In the genomic region with DNA sequence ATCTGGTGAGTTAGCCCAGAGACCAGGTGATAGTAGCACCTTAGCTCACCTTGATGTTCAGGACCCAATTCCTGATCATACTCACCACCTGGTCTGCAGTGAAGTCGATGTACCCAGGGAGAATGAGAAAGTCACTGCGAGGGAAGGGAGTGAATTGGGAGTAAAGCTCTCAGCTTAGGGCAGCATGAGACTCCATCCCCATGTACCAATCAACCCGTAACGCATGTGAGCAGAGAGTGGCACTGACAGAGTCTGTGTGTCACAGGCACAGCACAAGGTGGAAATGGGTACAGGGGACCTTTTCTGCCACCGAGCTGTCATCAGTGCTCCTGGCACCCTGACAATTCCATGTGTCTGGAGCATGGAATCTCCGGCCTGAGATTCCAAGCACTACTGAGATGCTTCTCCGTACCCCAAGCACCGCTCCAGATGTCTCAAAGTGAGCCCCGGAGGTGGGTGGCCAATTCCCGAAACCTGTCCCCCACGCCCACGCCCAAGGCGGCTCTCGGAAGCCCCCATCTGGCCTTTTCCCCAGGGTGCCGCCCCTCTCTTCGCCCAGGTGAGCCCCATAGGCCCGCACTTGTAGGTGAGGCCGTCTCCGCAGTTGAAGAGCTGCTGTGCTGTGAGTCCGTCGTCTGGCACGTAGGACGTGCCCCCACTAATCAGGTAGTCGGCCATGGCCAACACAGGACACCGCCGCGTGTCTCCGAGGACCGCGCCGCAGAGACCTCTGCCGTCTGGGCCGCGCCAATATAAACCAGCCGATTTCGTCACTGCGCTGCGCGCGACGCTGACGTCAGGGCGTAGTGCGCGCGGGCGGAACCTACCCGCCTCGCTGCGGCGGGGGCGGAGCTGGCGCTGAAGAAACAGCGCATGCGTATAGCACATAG, we compare ENCODE assay signal across 1 cellular context.
A peak's percentile ranks its signal among the peaks of the same experiment; 100 is the strongest.
TF ChIP-seq lines count a peak whose summit lies in the region.

A gene (minus strand): TSS at position 726 of the 890 bp plus-strand sequence. CDS start 48 bp downstream, at position 678.

TF ChIP-seq in HepG2, 621 proteins besides CTCF, POLR2A, EP300 and RAD21 (continued from another document and continues in another):
- TF ChIP-seq, protein P1, sequence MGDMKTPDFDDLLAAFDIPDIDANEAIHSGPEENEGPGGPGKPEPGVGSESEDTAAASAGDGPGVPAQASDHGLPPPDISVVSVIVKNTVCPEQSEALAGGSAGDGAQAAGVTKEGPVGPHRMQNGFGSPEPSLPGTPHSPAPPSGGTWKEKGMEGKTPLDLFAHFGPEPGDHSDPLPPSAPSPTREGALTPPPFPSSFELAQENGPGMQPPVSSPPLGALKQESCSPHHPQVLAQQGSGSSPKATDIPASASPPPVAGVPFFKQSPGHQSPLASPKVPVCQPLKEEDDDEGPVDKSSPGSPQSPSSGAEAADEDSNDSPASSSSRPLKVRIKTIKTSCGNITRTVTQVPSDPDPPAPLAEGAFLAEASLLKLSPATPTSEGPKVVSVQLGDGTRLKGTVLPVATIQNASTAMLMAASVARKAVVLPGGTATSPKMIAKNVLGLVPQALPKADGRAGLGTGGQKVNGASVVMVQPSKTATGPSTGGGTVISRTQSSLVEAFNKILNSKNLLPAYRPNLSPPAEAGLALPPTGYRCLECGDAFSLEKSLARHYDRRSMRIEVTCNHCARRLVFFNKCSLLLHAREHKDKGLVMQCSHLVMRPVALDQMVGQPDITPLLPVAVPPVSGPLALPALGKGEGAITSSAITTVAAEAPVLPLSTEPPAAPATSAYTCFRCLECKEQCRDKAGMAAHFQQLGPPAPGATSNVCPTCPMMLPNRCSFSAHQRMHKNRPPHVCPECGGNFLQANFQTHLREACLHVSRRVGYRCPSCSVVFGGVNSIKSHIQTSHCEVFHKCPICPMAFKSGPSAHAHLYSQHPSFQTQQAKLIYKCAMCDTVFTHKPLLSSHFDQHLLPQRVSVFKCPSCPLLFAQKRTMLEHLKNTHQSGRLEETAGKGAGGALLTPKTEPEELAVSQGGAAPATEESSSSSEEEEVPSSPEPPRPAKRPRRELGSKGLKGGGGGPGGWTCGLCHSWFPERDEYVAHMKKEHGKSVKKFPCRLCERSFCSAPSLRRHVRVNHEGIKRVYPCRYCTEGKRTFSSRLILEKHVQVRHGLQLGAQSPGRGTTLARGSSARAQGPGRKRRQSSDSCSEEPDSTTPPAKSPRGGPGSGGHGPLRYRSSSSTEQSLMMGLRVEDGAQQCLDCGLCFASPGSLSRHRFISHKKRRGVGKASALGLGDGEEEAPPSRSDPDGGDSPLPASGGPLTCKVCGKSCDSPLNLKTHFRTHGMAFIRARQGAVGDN (CRISPR knock-in tag; IDR thresholded peaks at IDR 0.05), result peak; percentile 99
- TF ChIP-seq ATF7 (IDR thresholded peaks at IDR 0.05), result peak; percentile 87
- peak; percentile 95 for TF ChIP-seq ATF7 (CRISPR knock-in tag; IDR thresholded peaks at IDR 0.05)
- peak; percentile 87; the same call in 1 of the 2 replicates for TF ChIP-seq ZNF232 (CRISPR knock-in tag; IDR thresholded peaks at IDR 0.05; ENCODE audit: borderline replicate concordance)
- peak; percentile 93 for TF ChIP-seq RFXAP (CRISPR knock-in tag; IDR thresholded peaks at IDR 0.05; ENCODE audit: borderline replicate concordance)
- TF ChIP-seq AGO2 (optimal IDR thresholded peaks at IDR 0.05; ENCODE audit: low read depth, low read length), result peak; percentile 100
- TF ChIP-seq ZNF703 (CRISPR knock-in tag; IDR thresholded peaks at IDR 0.05; ENCODE audit: borderline replicate concordance), result no peak
- TF ChIP-seq, protein P2, sequence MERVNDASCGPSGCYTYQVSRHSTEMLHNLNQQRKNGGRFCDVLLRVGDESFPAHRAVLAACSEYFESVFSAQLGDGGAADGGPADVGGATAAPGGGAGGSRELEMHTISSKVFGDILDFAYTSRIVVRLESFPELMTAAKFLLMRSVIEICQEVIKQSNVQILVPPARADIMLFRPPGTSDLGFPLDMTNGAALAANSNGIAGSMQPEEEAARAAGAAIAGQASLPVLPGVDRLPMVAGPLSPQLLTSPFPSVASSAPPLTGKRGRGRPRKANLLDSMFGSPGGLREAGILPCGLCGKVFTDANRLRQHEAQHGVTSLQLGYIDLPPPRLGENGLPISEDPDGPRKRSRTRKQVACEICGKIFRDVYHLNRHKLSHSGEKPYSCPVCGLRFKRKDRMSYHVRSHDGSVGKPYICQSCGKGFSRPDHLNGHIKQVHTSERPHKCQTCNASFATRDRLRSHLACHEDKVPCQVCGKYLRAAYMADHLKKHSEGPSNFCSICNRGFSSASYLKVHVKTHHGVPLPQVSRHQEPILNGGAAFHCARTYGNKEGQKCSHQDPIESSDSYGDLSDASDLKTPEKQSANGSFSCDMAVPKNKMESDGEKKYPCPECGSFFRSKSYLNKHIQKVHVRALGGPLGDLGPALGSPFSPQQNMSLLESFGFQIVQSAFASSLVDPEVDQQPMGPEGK (CRISPR knock-in tag; IDR thresholded peaks at IDR 0.05), result peak; percentile 65
- TF ChIP-seq HNRNPL (IDR thresholded peaks at IDR 0.05; ENCODE audit: low read depth, low read length), result peak; percentile 69
- TF ChIP-seq, protein P3, sequence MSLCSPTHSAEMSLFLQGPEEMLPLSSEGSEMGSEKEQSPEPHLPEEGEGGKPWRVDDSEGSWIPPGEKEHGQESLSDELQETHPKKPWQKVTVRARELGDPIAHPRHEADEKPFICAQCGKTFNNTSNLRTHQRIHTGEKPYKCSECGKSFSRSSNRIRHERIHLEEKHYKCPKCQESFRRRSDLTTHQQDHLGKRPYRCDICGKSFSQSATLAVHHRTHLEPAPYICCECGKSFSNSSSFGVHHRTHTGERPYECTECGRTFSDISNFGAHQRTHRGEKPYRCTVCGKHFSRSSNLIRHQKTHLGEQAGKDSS (CRISPR knock-in tag; IDR thresholded peaks at IDR 0.05; ENCODE audit: borderline replicate concordance, low read depth), result peak; percentile 72; the same call in 1 of the 2 replicates
- TF ChIP-seq GATAD2A (CRISPR knock-in tag; IDR thresholded peaks at IDR 0.05), result peak; percentile 68
- TF ChIP-seq NFE2L1 (CRISPR knock-in tag; IDR thresholded peaks at IDR 0.05; ENCODE audit: borderline replicate concordance), result no peak; the same call in 1 of the 2 replicates
- peak; percentile 37; the same call in 1 of the 2 replicates for TF ChIP-seq GPN1 (CRISPR knock-in tag; IDR thresholded peaks at IDR 0.05; ENCODE audit: borderline replicate concordance)
- peak; percentile 93 for TF ChIP-seq HIVEP1 (CRISPR knock-in tag; IDR thresholded peaks at IDR 0.05)
- TF ChIP-seq ATRX (CRISPR knock-in tag; IDR thresholded peaks at IDR 0.05; ENCODE audit: borderline replicate concordance), result no peak
- TF ChIP-seq FOSL2 (CRISPR knock-in tag; IDR thresholded peaks at IDR 0.05), result peak; percentile 73
- TF ChIP-seq ATAD3A (CRISPR knock-in tag; IDR thresholded peaks at IDR 0.05), result peak; percentile 59; the same call in 1 of the 2 replicates
- TF ChIP-seq ZNF616 (CRISPR knock-in tag; IDR thresholded peaks at IDR 0.05; ENCODE audit: low read depth), result peak; percentile 82; the same call in 1 of the 2 replicates
- TF ChIP-seq, protein P4, sequence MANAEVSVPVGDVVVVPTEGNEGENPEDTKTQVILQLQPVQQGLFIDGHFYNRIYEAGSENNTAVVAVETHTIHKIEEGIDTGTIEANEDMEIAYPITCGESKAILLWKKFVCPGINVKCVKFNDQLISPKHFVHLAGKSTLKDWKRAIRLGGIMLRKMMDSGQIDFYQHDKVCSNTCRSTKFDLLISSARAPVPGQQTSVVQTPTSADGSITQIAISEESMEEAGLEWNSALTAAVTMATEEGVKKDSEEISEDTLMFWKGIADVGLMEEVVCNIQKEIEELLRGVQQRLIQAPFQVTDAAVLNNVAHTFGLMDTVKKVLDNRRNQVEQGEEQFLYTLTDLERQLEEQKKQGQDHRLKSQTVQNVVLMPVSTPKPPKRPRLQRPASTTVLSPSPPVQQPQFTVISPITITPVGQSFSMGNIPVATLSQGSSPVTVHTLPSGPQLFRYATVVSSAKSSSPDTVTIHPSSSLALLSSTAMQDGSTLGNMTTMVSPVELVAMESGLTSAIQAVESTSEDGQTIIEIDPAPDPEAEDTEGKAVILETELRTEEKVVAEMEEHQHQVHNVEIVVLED (CRISPR knock-in tag; IDR thresholded peaks at IDR 0.05; ENCODE audit: borderline replicate concordance), result peak; percentile 100
- TF ChIP-seq ZNF432 (CRISPR knock-in tag; IDR thresholded peaks at IDR 0.05; ENCODE audit: borderline replicate concordance), result no peak
- TF ChIP-seq, protein P5, sequence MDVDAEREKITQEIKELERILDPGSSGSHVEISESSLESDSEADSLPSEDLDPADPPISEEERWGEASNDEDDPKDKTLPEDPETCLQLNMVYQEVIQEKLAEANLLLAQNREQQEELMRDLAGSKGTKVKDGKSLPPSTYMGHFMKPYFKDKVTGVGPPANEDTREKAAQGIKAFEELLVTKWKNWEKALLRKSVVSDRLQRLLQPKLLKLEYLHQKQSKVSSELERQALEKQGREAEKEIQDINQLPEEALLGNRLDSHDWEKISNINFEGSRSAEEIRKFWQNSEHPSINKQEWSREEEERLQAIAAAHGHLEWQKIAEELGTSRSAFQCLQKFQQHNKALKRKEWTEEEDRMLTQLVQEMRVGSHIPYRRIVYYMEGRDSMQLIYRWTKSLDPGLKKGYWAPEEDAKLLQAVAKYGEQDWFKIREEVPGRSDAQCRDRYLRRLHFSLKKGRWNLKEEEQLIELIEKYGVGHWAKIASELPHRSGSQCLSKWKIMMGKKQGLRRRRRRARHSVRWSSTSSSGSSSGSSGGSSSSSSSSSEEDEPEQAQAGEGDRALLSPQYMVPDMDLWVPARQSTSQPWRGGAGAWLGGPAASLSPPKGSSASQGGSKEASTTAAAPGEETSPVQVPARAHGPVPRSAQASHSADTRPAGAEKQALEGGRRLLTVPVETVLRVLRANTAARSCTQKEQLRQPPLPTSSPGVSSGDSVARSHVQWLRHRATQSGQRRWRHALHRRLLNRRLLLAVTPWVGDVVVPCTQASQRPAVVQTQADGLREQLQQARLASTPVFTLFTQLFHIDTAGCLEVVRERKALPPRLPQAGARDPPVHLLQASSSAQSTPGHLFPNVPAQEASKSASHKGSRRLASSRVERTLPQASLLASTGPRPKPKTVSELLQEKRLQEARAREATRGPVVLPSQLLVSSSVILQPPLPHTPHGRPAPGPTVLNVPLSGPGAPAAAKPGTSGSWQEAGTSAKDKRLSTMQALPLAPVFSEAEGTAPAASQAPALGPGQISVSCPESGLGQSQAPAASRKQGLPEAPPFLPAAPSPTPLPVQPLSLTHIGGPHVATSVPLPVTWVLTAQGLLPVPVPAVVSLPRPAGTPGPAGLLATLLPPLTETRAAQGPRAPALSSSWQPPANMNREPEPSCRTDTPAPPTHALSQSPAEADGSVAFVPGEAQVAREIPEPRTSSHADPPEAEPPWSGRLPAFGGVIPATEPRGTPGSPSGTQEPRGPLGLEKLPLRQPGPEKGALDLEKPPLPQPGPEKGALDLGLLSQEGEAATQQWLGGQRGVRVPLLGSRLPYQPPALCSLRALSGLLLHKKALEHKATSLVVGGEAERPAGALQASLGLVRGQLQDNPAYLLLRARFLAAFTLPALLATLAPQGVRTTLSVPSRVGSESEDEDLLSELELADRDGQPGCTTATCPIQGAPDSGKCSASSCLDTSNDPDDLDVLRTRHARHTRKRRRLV (CRISPR knock-in tag; IDR thresholded peaks at IDR 0.05), result peak; percentile 90
- TF ChIP-seq ZMYM2 (CRISPR knock-in tag; IDR thresholded peaks at IDR 0.05), result peak; percentile 65; the same call in 1 of the 2 replicates
- no peak for TF ChIP-seq ZNF260 (CRISPR knock-in tag; IDR thresholded peaks at IDR 0.05; ENCODE audit: borderline replicate concordance, low read depth)
- TF ChIP-seq ZSCAN22 (CRISPR knock-in tag; IDR thresholded peaks at IDR 0.05), result no peak
- TF ChIP-seq, protein P6, sequence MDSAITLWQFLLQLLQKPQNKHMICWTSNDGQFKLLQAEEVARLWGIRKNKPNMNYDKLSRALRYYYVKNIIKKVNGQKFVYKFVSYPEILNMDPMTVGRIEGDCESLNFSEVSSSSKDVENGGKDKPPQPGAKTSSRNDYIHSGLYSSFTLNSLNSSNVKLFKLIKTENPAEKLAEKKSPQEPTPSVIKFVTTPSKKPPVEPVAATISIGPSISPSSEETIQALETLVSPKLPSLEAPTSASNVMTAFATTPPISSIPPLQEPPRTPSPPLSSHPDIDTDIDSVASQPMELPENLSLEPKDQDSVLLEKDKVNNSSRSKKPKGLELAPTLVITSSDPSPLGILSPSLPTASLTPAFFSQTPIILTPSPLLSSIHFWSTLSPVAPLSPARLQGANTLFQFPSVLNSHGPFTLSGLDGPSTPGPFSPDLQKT (CRISPR knock-in tag; IDR thresholded peaks at IDR 0.05; ENCODE audit: borderline replicate concordance), result peak; percentile 67; the same call in 1 of the 2 replicates
- peak; percentile 73; the same call in 1 of the 2 replicates for TF ChIP-seq KDM3A (CRISPR knock-in tag; IDR thresholded peaks at IDR 0.05; ENCODE audit: low read depth)
- no peak for TF ChIP-seq ZBTB1 (CRISPR knock-in tag; IDR thresholded peaks at IDR 0.05; ENCODE audit: borderline replicate concordance)
- peak; percentile 77 for TF ChIP-seq HDAC2 (CRISPR knock-in tag; IDR thresholded peaks at IDR 0.05)
- TF ChIP-seq SATB2 (CRISPR knock-in tag; IDR thresholded peaks at IDR 0.05), result 0 out of 2 replicates have a peak, but pooled peaks have one; percentile 63
- peak; percentile 92 for TF ChIP-seq ZMAT3 (CRISPR knock-in tag; conservative IDR thresholded peaks at IDR 0.05)
- no peak for TF ChIP-seq NR1H2 (CRISPR knock-in tag; IDR thresholded peaks at IDR 0.05; ENCODE audit: borderline replicate concordance, low read depth)
- TF ChIP-seq AKAP8 (CRISPR knock-in tag; IDR thresholded peaks at IDR 0.05), result peak; percentile 99
- TF ChIP-seq, protein P7, sequence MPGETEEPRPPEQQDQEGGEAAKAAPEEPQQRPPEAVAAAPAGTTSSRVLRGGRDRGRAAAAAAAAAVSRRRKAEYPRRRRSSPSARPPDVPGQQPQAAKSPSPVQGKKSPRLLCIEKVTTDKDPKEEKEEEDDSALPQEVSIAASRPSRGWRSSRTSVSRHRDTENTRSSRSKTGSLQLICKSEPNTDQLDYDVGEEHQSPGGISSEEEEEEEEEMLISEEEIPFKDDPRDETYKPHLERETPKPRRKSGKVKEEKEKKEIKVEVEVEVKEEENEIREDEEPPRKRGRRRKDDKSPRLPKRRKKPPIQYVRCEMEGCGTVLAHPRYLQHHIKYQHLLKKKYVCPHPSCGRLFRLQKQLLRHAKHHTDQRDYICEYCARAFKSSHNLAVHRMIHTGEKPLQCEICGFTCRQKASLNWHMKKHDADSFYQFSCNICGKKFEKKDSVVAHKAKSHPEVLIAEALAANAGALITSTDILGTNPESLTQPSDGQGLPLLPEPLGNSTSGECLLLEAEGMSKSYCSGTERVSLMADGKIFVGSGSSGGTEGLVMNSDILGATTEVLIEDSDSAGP (CRISPR knock-in tag; IDR thresholded peaks at IDR 0.05; ENCODE audit: borderline replicate concordance), result peak; percentile 95
- peak; percentile 80 for TF ChIP-seq MIER2 (CRISPR knock-in tag; IDR thresholded peaks at IDR 0.05)
- TF ChIP-seq ZNF235 (CRISPR knock-in tag; IDR thresholded peaks at IDR 0.05; ENCODE audit: borderline replicate concordance), result 0 out of 2 replicates have a peak, but pooled peaks have one; percentile 78
- TF ChIP-seq ZNF768 (CRISPR knock-in tag; IDR thresholded peaks at IDR 0.05), result peak; percentile 88
- peak; percentile 73; the same call in 1 of the 2 replicates for TF ChIP-seq JUND (CRISPR knock-in tag; IDR thresholded peaks at IDR 0.05)
- TF ChIP-seq PCBP2 (optimal IDR thresholded peaks at IDR 0.05; ENCODE audit: low read depth, low read length, poor library complexity, severe bottlenecking), result no peak
- TF ChIP-seq, protein P8, sequence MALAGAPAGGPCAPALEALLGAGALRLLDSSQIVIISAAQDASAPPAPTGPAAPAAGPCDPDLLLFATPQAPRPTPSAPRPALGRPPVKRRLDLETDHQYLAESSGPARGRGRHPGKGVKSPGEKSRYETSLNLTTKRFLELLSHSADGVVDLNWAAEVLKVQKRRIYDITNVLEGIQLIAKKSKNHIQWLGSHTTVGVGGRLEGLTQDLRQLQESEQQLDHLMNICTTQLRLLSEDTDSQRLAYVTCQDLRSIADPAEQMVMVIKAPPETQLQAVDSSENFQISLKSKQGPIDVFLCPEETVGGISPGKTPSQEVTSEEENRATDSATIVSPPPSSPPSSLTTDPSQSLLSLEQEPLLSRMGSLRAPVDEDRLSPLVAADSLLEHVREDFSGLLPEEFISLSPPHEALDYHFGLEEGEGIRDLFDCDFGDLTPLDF (CRISPR knock-in tag; IDR thresholded peaks at IDR 0.05), result peak; percentile 92
